ENCODE assay signal across 5 cellular contexts in genomic region chr7:135812151-135812550, GRCh38.
"Had no signal": no experiment of that assay in that cellular context is flagged by ENCODE, and none has a peak within 500 bp of the region (broad histone marks: within the 10 kb centered on the region; RNA-seq: fewer than 3 reads in every experiment).

No MANE protein-coding gene starts in this region.

- H3K4me3 ChIP-seq: GM23338, K562 had no signal

- H3K4me3 Mint-ChIP-seq: GM23338, H9 had no signal

- ATAC-seq: GM23338, HepG2, K562 had no signal

- H3K9me3 Mint-ChIP-seq: GM23338, H9 had no signal

- DNase-seq: H9 had no signal

- H3K4me2 ChIP-seq: GM23338 had no signal

- H3K4me1 Mint-ChIP-seq: GM23338 had no signal

- H3K27ac Mint-ChIP-seq: GM23338, H9 had no signal

- H3K27ac ChIP-seq: HL-60 had no signal

- H2AFZ ChIP-seq: GM23338 had no signal
